ENCODE assay signal across 30 cellular contexts in genomic region chr2:184367211-184367610, GRCh38.
"Had no signal": no experiment of that assay in that cellular context is flagged by ENCODE, and none has a peak within 500 bp of the region (broad histone marks: within the 10 kb centered on the region; RNA-seq: fewer than 3 reads in every experiment).

No MANE protein-coding gene starts in this region.

- H3K36me3 ChIP-seq: esophagus squamous epithelium, heart right ventricle, lower lobe of right lung, prostate gland, right atrium auricular region, suprapubic skin, transverse colon, upper lobe of right lung, vagina had no signal

- H3K4me3 Mint-ChIP-seq: endodermal cell; mesothelial cell of epicardium; naive B cell; nephron; stimulated activated naive CD8-positive, alpha-beta T cell treated with anti-CD3 and anti-CD28 coated beads, Interleukin-15, amount 100 ng/mL, for 72 hours had no signal

- H3K9me3 ChIP-seq: esophagus squamous epithelium, lower lobe of right lung, mucosa of descending colon, prostate gland, right atrium auricular region, suprapubic skin, transverse colon, upper lobe of right lung, vagina had no signal

- H3K4me2 ChIP-seq: smooth muscle cell had no signal

- H3K9me3 Mint-ChIP-seq: endodermal cell, nephron had no signal

- H3K27ac ChIP-seq: dorsolateral prefrontal cortex, esophagus squamous epithelium, heart right ventricle, lower lobe of right lung, prostate gland, right atrium auricular region, suprapubic skin, transverse colon, upper lobe of right lung, vagina had no signal

- H3K4me1 ChIP-seq: esophagus squamous epithelium, heart right ventricle, lower lobe of right lung, prostate gland, right atrium auricular region, suprapubic skin, transverse colon, upper lobe of right lung, vagina had no signal

- DNase-seq: dorsolateral prefrontal cortex; effector CD8-positive, alpha-beta T cell; endodermal cell; erythroblast; esophagus squamous epithelium; foreskin melanocyte; glutamatergic neuron; heart right ventricle; hippocampal formation; left ventricle myocardium superior; lower lobe of right lung; mucosa of descending colon; naive B cell; nucleus accumbens; stimulated activated CD4-positive, alpha-beta T cell treated with anti-CD3 and anti-CD28 coated beads, Interleukin-12 subunit alpha, Interleukin-12 subunit beta, amount 100 ng/mL, for 4 hours; stimulated activated CD4-positive, alpha-beta T cell treated with anti-CD3 and anti-CD28 coated beads, Interleukin-1b, Interleukin-23, amount 100 ng/mL, for 48 hours; stimulated activated CD4-positive, alpha-beta T cell treated with anti-CD3 and anti-CD28 coated beads, Interleukin-4, amount 100 ng/mL, for 1 hour; stimulated activated CD8-positive, alpha-beta memory T cell treated with anti-CD3 and anti-CD28 coated beads, Interleukin-4, amount 100 ng/mL, for 48 hours; stimulated activated naive CD4-positive, alpha-beta T cell; stimulated activated naive CD8-positive, alpha-beta T cell treated with anti-CD3 and anti-CD28 coated beads, Interleukin-15, amount 100 ng/mL, for 72 hours; transverse colon; upper lobe of right lung had no signal

- H3K4me1 Mint-ChIP-seq: mesothelial cell of epicardium; nephron; stimulated activated naive CD8-positive, alpha-beta T cell treated with anti-CD3 and anti-CD28 coated beads, Interleukin-15, amount 100 ng/mL, for 72 hours had no signal

- H3K36me3 Mint-ChIP-seq: mesothelial cell of epicardium, naive B cell had no signal

- H3K27me3 Mint-ChIP-seq: naive B cell; stimulated activated naive CD8-positive, alpha-beta T cell treated with anti-CD3 and anti-CD28 coated beads, Interleukin-15, amount 100 ng/mL, for 72 hours had no signal

- H3K4me3 ChIP-seq: dorsolateral prefrontal cortex, esophagus squamous epithelium, heart right ventricle, lower lobe of right lung, mucosa of descending colon, prostate gland, right atrium auricular region, smooth muscle cell, suprapubic skin, transverse colon, upper lobe of right lung, vagina had no signal

- H3K27ac Mint-ChIP-seq: endodermal cell; mesothelial cell of epicardium; naive B cell; nephron; stimulated activated naive CD8-positive, alpha-beta T cell treated with anti-CD3 and anti-CD28 coated beads, Interleukin-15, amount 100 ng/mL, for 72 hours had no signal

- H3K27me3 ChIP-seq: dorsolateral prefrontal cortex, esophagus squamous epithelium, heart right ventricle, right atrium auricular region, suprapubic skin, transverse colon, upper lobe of right lung, vagina had no signal

- ATAC-seq: heart right ventricle; left ventricle myocardium superior; lower lobe of right lung; mucosa of descending colon; sciatic nerve; stimulated activated naive CD8-positive, alpha-beta T cell treated with anti-CD3 and anti-CD28 coated beads, Interleukin-15, amount 100 ng/mL, for 72 hours; upper lobe of right lung had no signal
